In genomic region chr3:15783361-15783969, GRCh38 we compare ENCODE assay signal across 1 cellular context.
TF ChIP-seq lines count a peak whose summit lies in the region.

No MANE protein-coding gene starts in this region.

TF ChIP-seq in K562, 482 proteins besides CTCF, POLR2A, EP300 and RAD21 (continued from another document):
- TF ChIP-seq NFE2L1 (tag; IDR thresholded peaks at IDR 0.05; ENCODE audit: borderline replicate concordance, low read depth), result no peak
- TF ChIP-seq, protein P1, sequence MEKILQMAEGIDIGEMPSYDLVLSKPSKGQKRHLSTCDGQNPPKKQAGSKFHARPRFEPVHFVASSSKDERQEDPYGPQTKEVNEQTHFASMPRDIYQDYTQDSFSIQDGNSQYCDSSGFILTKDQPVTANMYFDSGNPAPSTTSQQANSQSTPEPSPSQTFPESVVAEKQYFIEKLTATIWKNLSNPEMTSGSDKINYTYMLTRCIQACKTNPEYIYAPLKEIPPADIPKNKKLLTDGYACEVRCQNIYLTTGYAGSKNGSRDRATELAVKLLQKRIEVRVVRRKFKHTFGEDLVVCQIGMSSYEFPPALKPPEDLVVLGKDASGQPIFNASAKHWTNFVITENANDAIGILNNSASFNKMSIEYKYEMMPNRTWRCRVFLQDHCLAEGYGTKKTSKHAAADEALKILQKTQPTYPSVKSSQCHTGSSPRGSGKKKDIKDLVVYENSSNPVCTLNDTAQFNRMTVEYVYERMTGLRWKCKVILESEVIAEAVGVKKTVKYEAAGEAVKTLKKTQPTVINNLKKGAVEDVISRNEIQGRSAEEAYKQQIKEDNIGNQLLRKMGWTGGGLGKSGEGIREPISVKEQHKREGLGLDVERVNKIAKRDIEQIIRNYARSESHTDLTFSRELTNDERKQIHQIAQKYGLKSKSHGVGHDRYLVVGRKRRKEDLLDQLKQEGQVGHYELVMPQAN (IDR thresholded peaks at IDR 0.05; ENCODE audit: borderline replicate concordance), result no peak
- TF ChIP-seq PHB (CRISPR knock-in tag; IDR thresholded peaks at IDR 0.05), result no peak
- TF ChIP-seq, protein P2, sequence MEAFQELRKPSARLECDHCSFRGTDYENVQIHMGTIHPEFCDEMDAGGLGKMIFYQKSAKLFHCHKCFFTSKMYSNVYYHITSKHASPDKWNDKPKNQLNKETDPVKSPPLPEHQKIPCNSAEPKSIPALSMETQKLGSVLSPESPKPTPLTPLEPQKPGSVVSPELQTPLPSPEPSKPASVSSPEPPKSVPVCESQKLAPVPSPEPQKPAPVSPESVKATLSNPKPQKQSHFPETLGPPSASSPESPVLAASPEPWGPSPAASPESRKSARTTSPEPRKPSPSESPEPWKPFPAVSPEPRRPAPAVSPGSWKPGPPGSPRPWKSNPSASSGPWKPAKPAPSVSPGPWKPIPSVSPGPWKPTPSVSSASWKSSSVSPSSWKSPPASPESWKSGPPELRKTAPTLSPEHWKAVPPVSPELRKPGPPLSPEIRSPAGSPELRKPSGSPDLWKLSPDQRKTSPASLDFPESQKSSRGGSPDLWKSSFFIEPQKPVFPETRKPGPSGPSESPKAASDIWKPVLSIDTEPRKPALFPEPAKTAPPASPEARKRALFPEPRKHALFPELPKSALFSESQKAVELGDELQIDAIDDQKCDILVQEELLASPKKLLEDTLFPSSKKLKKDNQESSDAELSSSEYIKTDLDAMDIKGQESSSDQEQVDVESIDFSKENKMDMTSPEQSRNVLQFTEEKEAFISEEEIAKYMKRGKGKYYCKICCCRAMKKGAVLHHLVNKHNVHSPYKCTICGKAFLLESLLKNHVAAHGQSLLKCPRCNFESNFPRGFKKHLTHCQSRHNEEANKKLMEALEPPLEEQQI (IDR thresholded peaks at IDR 0.05), result 0 out of 2 replicates have a peak, but pooled peaks have one; percentile 5
- TF ChIP-seq SETDB1 (IDR thresholded peaks at IDR 0.05; ENCODE audit: low read length), result no peak
- TF ChIP-seq STAT5B (CRISPR knock-in tag; IDR thresholded peaks at IDR 0.05), result no peak
- no peak for TF ChIP-seq ID3 (CRISPR knock-in tag; IDR thresholded peaks at IDR 0.05)
- TF ChIP-seq ID3 (tag; IDR thresholded peaks at IDR 0.05), result no peak
- TF ChIP-seq RCOR1 (IDR thresholded peaks at IDR 0.05; ENCODE audit: borderline replicate concordance in 1 of 2, low read depth in 2 of 2, low read length in 2 of 2), result no peak
- no peak for TF ChIP-seq SMAD4 (CRISPR knock-in tag; conservative IDR thresholded peaks at IDR 0.05)
- TF ChIP-seq, protein P3, sequence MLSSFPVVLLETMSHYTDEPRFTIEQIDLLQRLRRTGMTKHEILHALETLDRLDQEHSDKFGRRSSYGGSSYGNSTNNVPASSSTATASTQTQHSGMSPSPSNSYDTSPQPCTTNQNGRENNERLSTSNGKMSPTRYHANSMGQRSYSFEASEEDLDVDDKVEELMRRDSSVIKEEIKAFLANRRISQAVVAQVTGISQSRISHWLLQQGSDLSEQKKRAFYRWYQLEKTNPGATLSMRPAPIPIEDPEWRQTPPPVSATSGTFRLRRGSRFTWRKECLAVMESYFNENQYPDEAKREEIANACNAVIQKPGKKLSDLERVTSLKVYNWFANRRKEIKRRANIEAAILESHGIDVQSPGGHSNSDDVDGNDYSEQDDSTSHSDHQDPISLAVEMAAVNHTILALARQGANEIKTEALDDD (IDR thresholded peaks at IDR 0.05), result no peak
- no peak for TF ChIP-seq ZBTB8A (IDR thresholded peaks at IDR 0.05; ENCODE audit: partially characterized antibody)
- TF ChIP-seq JUND (IDR thresholded peaks at IDR 0.05; ENCODE audit: borderline replicate concordance, low read depth, low read length), result peak; percentile 75; the same call in 1 of the 2 replicates
- TF ChIP-seq JUND (tag; IDR thresholded peaks at IDR 0.05; ENCODE audit: borderline replicate concordance, low read depth, low read length), result peak; percentile 80; the same call in 2 of the 3 replicates
- TF ChIP-seq, protein P4, sequence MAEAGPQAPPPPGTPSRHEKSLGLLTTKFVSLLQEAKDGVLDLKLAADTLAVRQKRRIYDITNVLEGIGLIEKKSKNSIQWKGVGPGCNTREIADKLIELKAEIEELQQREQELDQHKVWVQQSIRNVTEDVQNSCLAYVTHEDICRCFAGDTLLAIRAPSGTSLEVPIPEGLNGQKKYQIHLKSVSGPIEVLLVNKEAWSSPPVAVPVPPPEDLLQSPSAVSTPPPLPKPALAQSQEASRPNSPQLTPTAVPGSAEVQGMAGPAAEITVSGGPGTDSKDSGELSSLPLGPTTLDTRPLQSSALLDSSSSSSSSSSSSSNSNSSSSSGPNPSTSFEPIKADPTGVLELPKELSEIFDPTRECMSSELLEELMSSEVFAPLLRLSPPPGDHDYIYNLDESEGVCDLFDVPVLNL (CRISPR knock-in tag; IDR thresholded peaks at IDR 0.05; ENCODE audit: low read depth), result no peak
- TF ChIP-seq, protein P5, sequence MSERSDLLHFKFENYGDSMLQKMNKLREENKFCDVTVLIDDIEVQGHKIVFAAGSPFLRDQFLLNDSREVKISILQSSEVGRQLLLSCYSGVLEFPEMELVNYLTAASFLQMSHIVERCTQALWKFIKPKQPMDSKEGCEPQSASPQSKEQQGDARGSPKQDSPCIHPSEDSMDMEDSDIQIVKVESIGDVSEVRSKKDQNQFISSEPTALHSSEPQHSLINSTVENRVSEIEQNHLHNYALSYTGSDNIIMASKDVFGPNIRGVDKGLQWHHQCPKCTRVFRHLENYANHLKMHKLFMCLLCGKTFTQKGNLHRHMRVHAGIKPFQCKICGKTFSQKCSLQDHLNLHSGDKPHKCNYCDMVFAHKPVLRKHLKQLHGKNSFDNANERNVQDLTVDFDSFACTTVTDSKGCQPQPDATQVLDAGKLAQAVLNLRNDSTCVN (CRISPR knock-in tag; IDR thresholded peaks at IDR 0.05), result no peak
- TF ChIP-seq, protein P6, sequence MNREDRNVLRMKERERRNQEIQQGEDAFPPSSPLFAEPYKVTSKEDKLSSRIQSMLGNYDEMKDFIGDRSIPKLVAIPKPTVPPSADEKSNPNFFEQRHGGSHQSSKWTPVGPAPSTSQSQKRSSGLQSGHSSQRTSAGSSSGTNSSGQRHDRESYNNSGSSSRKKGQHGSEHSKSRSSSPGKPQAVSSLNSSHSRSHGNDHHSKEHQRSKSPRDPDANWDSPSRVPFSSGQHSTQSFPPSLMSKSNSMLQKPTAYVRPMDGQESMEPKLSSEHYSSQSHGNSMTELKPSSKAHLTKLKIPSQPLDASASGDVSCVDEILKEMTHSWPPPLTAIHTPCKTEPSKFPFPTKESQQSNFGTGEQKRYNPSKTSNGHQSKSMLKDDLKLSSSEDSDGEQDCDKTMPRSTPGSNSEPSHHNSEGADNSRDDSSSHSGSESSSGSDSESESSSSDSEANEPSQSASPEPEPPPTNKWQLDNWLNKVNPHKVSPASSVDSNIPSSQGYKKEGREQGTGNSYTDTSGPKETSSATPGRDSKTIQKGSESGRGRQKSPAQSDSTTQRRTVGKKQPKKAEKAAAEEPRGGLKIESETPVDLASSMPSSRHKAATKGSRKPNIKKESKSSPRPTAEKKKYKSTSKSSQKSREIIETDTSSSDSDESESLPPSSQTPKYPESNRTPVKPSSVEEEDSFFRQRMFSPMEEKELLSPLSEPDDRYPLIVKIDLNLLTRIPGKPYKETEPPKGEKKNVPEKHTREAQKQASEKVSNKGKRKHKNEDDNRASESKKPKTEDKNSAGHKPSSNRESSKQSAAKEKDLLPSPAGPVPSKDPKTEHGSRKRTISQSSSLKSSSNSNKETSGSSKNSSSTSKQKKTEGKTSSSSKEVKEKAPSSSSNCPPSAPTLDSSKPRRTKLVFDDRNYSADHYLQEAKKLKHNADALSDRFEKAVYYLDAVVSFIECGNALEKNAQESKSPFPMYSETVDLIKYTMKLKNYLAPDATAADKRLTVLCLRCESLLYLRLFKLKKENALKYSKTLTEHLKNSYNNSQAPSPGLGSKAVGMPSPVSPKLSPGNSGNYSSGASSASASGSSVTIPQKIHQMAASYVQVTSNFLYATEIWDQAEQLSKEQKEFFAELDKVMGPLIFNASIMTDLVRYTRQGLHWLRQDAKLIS (CRISPR knock-in tag; IDR thresholded peaks at IDR 0.05), result no peak
- TF ChIP-seq PCBP2 (IDR thresholded peaks at IDR 0.05; ENCODE audit: low read depth, low read length, poor library complexity, severe bottlenecking), result no peak
- TF ChIP-seq, protein P7, sequence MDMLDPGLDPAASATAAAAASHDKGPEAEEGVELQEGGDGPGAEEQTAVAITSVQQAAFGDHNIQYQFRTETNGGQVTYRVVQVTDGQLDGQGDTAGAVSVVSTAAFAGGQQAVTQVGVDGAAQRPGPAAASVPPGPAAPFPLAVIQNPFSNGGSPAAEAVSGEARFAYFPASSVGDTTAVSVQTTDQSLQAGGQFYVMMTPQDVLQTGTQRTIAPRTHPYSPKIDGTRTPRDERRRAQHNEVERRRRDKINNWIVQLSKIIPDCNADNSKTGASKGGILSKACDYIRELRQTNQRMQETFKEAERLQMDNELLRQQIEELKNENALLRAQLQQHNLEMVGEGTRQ (CRISPR knock-in tag; IDR thresholded peaks at IDR 0.05), result no peak
- TF ChIP-seq BRF2 (IDR thresholded peaks at IDR 0.05; ENCODE audit: borderline replicate concordance, insufficient read depth, insufficient read length), result no peak
- TF ChIP-seq C11orf30 (IDR thresholded peaks at IDR 0.05; ENCODE audit: low read depth), result no peak
- TF ChIP-seq, protein P8, sequence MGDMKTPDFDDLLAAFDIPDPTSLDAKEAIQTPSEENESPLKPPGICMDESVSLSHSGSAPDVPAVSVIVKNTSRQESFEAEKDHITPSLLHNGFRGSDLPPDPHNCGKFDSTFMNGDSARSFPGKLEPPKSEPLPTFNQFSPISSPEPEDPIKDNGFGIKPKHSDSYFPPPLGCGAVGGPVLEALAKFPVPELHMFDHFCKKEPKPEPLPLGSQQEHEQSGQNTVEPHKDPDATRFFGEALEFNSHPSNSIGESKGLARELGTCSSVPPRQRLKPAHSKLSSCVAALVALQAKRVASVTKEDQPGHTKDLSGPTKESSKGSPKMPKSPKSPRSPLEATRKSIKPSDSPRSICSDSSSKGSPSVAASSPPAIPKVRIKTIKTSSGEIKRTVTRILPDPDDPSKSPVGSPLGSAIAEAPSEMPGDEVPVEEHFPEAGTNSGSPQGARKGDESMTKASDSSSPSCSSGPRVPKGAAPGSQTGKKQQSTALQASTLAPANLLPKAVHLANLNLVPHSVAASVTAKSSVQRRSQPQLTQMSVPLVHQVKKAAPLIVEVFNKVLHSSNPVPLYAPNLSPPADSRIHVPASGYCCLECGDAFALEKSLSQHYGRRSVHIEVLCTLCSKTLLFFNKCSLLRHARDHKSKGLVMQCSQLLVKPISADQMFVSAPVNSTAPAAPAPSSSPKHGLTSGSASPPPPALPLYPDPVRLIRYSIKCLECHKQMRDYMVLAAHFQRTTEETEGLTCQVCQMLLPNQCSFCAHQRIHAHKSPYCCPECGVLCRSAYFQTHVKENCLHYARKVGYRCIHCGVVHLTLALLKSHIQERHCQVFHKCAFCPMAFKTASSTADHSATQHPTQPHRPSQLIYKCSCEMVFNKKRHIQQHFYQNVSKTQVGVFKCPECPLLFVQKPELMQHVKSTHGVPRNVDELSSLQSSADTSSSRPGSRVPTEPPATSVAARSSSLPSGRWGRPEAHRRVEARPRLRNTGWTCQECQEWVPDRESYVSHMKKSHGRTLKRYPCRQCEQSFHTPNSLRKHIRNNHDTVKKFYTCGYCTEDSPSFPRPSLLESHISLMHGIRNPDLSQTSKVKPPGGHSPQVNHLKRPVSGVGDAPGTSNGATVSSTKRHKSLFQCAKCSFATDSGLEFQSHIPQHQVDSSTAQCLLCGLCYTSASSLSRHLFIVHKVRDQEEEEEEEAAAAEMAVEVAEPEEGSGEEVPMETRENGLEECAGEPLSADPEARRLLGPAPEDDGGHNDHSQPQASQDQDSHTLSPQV (IDR thresholded peaks at IDR 0.05), result no peak
- TF ChIP-seq SIN3A (IDR thresholded peaks at IDR 0.05; ENCODE audit: borderline replicate concordance in 2 of 2, control insufficient read depth in 1 of 2, low read depth in 2 of 2, low read length in 2 of 2), result no peak
- TF ChIP-seq, protein P9, sequence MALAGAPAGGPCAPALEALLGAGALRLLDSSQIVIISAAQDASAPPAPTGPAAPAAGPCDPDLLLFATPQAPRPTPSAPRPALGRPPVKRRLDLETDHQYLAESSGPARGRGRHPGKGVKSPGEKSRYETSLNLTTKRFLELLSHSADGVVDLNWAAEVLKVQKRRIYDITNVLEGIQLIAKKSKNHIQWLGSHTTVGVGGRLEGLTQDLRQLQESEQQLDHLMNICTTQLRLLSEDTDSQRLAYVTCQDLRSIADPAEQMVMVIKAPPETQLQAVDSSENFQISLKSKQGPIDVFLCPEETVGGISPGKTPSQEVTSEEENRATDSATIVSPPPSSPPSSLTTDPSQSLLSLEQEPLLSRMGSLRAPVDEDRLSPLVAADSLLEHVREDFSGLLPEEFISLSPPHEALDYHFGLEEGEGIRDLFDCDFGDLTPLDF (CRISPR knock-in tag; IDR thresholded peaks at IDR 0.05), result no peak
- TF ChIP-seq ZKSCAN3 (CRISPR knock-in tag; IDR thresholded peaks at IDR 0.05), result no peak
- TF ChIP-seq TCF15 (CRISPR knock-in tag; IDR thresholded peaks at IDR 0.05), result no peak
- TF ChIP-seq NFATC3 (IDR thresholded peaks at IDR 0.05), result 0 out of 2 replicates have a peak, but pooled peaks have one; percentile 52
- TF ChIP-seq ATF7 (IDR thresholded peaks at IDR 0.05), result no peak
- TF ChIP-seq POU5F1 (IDR thresholded peaks at IDR 0.05; ENCODE audit: borderline replicate concordance, low read depth, low read length, partially characterized antibody), result no peak
- peak; percentile 58; the same call in 1 of the 2 replicates for TF ChIP-seq ARID1B (IDR thresholded peaks at IDR 0.05)
- TF ChIP-seq U2AF1 (optimal IDR thresholded peaks at IDR 0.05; ENCODE audit: low read depth, low read length), result no peak
